In the genomic region with DNA sequence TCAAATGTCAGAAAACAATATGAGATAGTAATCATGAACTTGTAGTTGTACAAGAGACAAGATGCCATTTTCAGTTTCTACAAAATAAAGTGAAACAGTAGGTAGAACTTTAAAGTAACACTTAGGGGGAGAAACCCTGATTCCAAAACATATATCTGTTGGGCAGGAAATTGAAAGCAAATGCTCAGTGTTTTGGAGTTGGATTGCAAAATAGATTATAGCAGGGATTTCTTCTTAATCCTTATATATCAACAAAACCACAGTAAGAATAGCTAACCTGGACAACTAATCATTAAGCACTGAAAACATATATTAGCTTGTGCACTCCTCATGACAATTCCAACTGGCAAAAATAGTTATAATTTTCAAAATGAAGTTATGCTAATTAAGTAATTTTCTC, we compare ENCODE assay signal across 32 cellular contexts.
"Had no signal": no experiment of that assay in that cellular context is flagged by ENCODE, and none has a peak within 500 bp of the region (broad histone marks: within the 10 kb centered on the region; RNA-seq: fewer than 3 reads in every experiment).

No MANE protein-coding gene starts in this region.

- H3K9me3 ChIP-seq: esophagus muscularis mucosa, gastroesophageal sphincter, ovary, psoas muscle, sigmoid colon, tibial artery had no signal

- ATAC-seq: activated CD4-positive, CD25-positive, alpha-beta regulatory T cell treated with anti-CD3 and anti-CD28 coated beads, Interleukin-2, amount 50 U/mL, for 24 hours; gastroesophageal sphincter; left cardiac atrium; left ventricle myocardium superior; psoas muscle; stimulated activated memory B cell treated with anti-CD40 and anti-IgM and Interleukin-4, amounts not matched to agents 10 μg/mL and 1 μg/mL and 100 μg/mL, for 72 hours; stimulated activated naive CD8-positive, alpha-beta T cell treated with anti-CD3 and anti-CD28 coated beads, Interleukin-15, amount 100 ng/mL, for 72 hours; T-helper 17 cell had no signal

- H3K79me2 ChIP-seq: hepatocyte had no signal

- H3K4me1 ChIP-seq: gastroesophageal sphincter, psoas muscle, sigmoid colon, tibial artery had no signal

- H2AFZ ChIP-seq: hepatocyte had no signal

- H3K4me2 ChIP-seq: hepatocyte had no signal

- H3K36me3 ChIP-seq: esophagus muscularis mucosa, gastroesophageal sphincter, ovary, sigmoid colon, tibial artery, WERI-Rb-1 had no signal

- H3K27me3 ChIP-seq: esophagus muscularis mucosa, gastroesophageal sphincter, hepatocyte, ovary, sigmoid colon, tibial artery had no signal

- FAIRE-seq: bronchial epithelial cell, colon, keratinocyte had no signal

- H3K27ac ChIP-seq: esophagus muscularis mucosa, gastroesophageal sphincter, psoas muscle, sigmoid colon, tibial artery, WERI-Rb-1 had no signal

- DNase-seq: activated CD4-positive, alpha-beta T cell treated with anti-CD3 and anti-CD28 coated beads for 48 hours; activated CD4-positive, alpha-beta T cell treated with anti-CD3 and anti-CD28 coated beads, Interleukin-2, amount 50 U/mL, for 48 hours; activated CD8-positive, alpha-beta memory T cell treated with anti-CD3 and anti-CD28 coated beads for 24 hours; activated effector memory CD4-positive, alpha-beta T cell treated with Interleukin-2 at 50 U/mL for 16 hours; activated naive CD4-positive, alpha-beta T cell treated with Interleukin-2 at 50 U/mL for 16 hours; activated naive CD8-positive, alpha-beta T cell treated with anti-CD3 and anti-CD28 coated beads for 36 hours; amniotic stem cell; dermis blood vessel endothelial cell; effector CD4-positive, alpha-beta T cell; left cardiac atrium; left ventricle myocardium superior; naive B cell; ovary; psoas muscle; sigmoid colon; small intestine; stimulated activated CD4-positive, alpha-beta T cell treated with anti-CD3 and anti-CD28 coated beads, Interleukin-1b, Interleukin-23, amount 100 ng/mL, for 48 hours; stimulated activated CD4-positive, alpha-beta T cell treated with anti-CD3 and anti-CD28 coated beads, Interleukin-4, amount 100 ng/mL, for 4 hours; stimulated activated CD8-positive, alpha-beta memory T cell treated with anti-CD3 and anti-CD28 coated beads, Interleukin-4, amount 100 ng/mL, for 48 hours; stimulated activated naive CD8-positive, alpha-beta T cell treated with anti-CD3 and anti-CD28 coated beads, Interleukin-15, amount 100 ng/mL, for 72 hours; T-helper 17 cell; T1000; tibial artery; WERI-Rb-1 had no signal

- H3K4me3 ChIP-seq: esophagus muscularis mucosa, gastroesophageal sphincter, hepatocyte, ovary, psoas muscle, sigmoid colon, tibial artery had no signal
